Comparison of ENCODE assay signal across 9 cellular contexts in the genomic region with DNA sequence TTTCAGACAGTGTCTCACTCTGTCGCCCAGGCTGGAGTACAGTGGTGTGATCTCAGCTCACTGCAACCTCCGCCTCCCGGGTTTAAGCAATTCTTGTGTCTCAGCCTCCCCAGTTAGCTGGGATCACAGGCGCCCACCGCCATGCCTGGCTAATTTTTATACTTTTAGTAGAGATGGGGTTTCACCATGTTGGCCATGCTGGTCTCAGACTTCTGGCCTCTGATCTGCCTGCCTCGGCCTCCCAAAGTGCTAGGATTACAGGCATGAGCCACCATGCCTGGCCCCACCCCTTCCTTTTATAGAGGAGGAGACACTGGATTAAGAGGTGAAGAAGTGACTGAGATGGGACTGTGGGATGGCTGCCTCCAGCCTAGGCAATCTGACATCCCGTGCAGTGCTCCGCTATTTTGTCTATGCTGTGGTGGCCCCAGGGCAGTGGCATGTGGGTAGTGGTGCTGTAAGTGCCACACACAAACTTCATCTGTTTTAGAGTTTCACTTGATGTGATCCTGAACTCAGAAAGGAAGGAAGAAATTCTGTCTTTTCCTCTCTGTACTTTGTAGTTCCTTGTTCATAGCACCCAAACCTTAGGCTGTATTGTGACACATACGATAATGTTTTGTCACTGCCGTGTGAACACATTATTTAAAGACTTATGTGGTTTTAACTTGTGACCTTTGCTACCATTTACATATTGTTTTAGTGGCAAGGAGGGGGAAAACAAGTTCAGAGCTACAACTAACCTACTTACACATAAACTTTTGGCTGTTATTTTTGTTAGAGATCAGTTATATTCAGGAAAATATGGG. TPM values are rescaled to one million over a fixed set of nuclear protein-coding genes. Genes with fewer than 3 reads are reported as not detected.
DNase-seq lines count a peak whose midpoint lies in the region; ATAC-seq and TF ChIP-seq lines count a peak whose summit lies in the region.
"Had no signal": no experiment of that assay in that cellular context is flagged by ENCODE, and none has a peak within 500 bp of the region (broad histone marks: within the 10 kb centered on the region; RNA-seq: fewer than 3 reads in every experiment).

No MANE protein-coding gene starts in this region.

- H3K4me1 ChIP-seq in cardiac muscle cell (ENCODE audit: low read depth), result peaks cover 41% of the 10 kb centered on the region

- no peak overlapping the region for H3K4me3 Mint-ChIP-seq in effector memory CD8-positive, alpha-beta T cell

- intact Hi-C loops in cardiac septum (cut with DNase I), result no loop called here

- peaks cover 5% of the 10 kb centered on the region for H3K36me3 Mint-ChIP-seq in effector memory CD8-positive, alpha-beta T cell (ENCODE audit: insufficient read depth)

- H3K27ac ChIP-seq in cardiac muscle cell, result peak overlapping the region; percentile 57

- no peaks in the 10 kb centered on the region for H3K9me3 ChIP-seq in cardiac muscle cell (ENCODE audit: low read depth)

- DNase-seq in cardiac muscle cell (ENCODE audit: low read depth in 1 of 2, low spot score in 1 of 2), result no peak
- no peak for DNase-seq in cardiac septum (ENCODE audit: low spot score)
- DNase-seq in effector memory CD8-positive, alpha-beta T cell, result no peak
- DNase-seq in DMS153 treated with DMSO at 0.1 percent for 48 hours (lab: John Stamatoyannopoulos, UW; ENCODE audit: unreplicated experiment), result no peak
- DNase-seq in H7, result no peak
- no peak for DNase-seq in NCI-H1417 (lab: John Stamatoyannopoulos, UW)
- DNase-seq: DND-41 had no signal

- peak overlapping the region; percentile 35 to 63 for H3K27ac Mint-ChIP-seq in effector memory CD8-positive, alpha-beta T cell

- H3K27me3 ChIP-seq in cardiac muscle cell (no peaks in the 10 kb centered on the region), H7 (ENCODE audit: control insufficient read depth, insufficient read depth, low read length) (no peaks in the 10 kb centered on the region)

- peak; percentile 66 for ATAC-seq in HG03571 (IDR thresholded peaks at IDR 0.05; ENCODE audit: unreplicated experiment)
- peak; percentile 56 for ATAC-seq in effector memory CD8-positive, alpha-beta T cell (replicated peaks)
- no peak for ATAC-seq in GM21526 (IDR thresholded peaks at IDR 0.05; ENCODE audit: low FRiP score, unreplicated experiment)

- no peak for TF ChIP-seq CTCF in cardiac muscle cell (IDR thresholded peaks at IDR 0.05; ENCODE audit: low read depth, low read length)

- H3K36me3 ChIP-seq in cardiac muscle cell (no peaks in the 10 kb centered on the region), H7 (replicated peaks; ENCODE audit: control insufficient read depth, insufficient read depth, low read length) (no peaks in the 10 kb centered on the region)

- H3K4me1 Mint-ChIP-seq in effector memory CD8-positive, alpha-beta T cell (ENCODE audit: low read depth in 2 of 2), result peaks cover 4 to 14% of the 10 kb centered on the region in 2 donors

- H3K4me3 ChIP-seq in cardiac muscle cell (no peak overlapping the region), H7 (ENCODE audit: insufficient read depth, low read depth, low read length) (no peak overlapping the region)

- H3K9me3 Mint-ChIP-seq in effector memory CD8-positive, alpha-beta T cell, result no peaks in the 10 kb centered on the region

- H3K27me3 Mint-ChIP-seq in effector memory CD8-positive, alpha-beta T cell, result no peaks in the 10 kb centered on the region

RNA-seq across cellular contexts. Expression of gene FNIP2, which starts 48.9 kb away (rescaled TPM):
- 45.1 and 74.4 TPM in 2 replicates for total RNA-seq in cardiac muscle cell
- 29.9 and 60.1 TPM in 2 replicates for polyA plus RNA-seq in cardiac muscle cell
- total RNA-seq in cardiac septum, result 38.5 TPM
- total RNA-seq in H7 (2014; rRNA removed; shearing (Covaris generic)), result 5.9 and 9.2 TPM in 2 replicates
